ENCODE assay signal across 1 cellular context in the genomic region with DNA sequence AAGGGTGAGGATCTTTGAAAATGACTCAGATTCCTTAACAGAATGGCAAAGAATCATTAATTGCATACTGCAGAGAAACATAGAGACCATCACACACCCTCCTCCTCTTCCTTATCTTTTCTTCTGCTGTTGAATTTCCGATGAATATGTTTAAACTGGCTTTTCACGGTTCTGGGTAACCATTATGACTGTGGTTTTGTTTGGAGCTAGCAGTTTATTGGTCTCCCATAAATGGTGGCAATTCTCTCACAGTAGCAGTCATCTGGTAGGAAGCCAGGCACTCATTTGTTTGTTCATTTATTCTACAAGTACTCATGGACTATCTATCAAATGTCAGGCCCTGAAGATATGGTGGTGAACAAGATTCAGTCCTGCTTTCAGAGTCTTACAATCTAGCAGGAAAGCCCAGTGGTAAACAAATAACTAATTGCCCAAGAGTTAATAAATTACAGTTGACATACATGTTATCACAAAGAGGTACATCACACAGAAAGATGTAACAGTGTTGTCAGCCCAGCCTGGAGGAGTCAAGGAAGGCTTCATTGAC.
TF ChIP-seq lines count a peak whose summit lies in the region.

No MANE protein-coding gene starts in this region.

TF ChIP-seq in HEK293, 187 proteins besides CTCF, POLR2A, EP300 and RAD21 (continued from another document):
- TF ChIP-seq, protein P1, sequence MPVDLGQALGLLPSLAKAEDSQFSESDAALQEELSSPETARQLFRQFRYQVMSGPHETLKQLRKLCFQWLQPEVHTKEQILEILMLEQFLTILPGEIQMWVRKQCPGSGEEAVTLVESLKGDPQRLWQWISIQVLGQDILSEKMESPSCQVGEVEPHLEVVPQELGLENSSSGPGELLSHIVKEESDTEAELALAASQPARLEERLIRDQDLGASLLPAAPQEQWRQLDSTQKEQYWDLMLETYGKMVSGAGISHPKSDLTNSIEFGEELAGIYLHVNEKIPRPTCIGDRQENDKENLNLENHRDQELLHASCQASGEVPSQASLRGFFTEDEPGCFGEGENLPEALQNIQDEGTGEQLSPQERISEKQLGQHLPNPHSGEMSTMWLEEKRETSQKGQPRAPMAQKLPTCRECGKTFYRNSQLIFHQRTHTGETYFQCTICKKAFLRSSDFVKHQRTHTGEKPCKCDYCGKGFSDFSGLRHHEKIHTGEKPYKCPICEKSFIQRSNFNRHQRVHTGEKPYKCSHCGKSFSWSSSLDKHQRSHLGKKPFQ (tag by site-specific recombination; IDR thresholded peaks at IDR 0.05), result no peak
- TF ChIP-seq, protein P2, sequence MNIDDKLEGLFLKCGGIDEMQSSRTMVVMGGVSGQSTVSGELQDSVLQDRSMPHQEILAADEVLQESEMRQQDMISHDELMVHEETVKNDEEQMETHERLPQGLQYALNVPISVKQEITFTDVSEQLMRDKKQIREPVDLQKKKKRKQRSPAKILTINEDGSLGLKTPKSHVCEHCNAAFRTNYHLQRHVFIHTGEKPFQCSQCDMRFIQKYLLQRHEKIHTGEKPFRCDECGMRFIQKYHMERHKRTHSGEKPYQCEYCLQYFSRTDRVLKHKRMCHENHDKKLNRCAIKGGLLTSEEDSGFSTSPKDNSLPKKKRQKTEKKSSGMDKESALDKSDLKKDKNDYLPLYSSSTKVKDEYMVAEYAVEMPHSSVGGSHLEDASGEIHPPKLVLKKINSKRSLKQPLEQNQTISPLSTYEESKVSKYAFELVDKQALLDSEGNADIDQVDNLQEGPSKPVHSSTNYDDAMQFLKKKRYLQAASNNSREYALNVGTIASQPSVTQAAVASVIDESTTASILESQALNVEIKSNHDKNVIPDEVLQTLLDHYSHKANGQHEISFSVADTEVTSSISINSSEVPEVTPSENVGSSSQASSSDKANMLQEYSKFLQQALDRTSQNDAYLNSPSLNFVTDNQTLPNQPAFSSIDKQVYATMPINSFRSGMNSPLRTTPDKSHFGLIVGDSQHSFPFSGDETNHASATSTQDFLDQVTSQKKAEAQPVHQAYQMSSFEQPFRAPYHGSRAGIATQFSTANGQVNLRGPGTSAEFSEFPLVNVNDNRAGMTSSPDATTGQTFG (tag by site-specific recombination; IDR thresholded peaks at IDR 0.05; ENCODE audit: borderline replicate concordance), result no peak
- TF ChIP-seq, protein P3, sequence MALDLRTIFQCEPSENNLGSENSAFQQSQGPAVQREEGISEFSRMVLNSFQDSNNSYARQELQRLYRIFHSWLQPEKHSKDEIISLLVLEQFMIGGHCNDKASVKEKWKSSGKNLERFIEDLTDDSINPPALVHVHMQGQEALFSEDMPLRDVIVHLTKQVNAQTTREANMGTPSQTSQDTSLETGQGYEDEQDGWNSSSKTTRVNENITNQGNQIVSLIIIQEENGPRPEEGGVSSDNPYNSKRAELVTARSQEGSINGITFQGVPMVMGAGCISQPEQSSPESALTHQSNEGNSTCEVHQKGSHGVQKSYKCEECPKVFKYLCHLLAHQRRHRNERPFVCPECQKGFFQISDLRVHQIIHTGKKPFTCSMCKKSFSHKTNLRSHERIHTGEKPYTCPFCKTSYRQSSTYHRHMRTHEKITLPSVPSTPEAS (tag by site-specific recombination; IDR thresholded peaks at IDR 0.05), result no peak
- TF ChIP-seq OSR2 (tag by site-specific recombination; IDR thresholded peaks at IDR 0.05), result peak; percentile 87
- TF ChIP-seq ZNF174 (tag by site-specific recombination; IDR thresholded peaks at IDR 0.05), result no peak
- TF ChIP-seq, protein P4, sequence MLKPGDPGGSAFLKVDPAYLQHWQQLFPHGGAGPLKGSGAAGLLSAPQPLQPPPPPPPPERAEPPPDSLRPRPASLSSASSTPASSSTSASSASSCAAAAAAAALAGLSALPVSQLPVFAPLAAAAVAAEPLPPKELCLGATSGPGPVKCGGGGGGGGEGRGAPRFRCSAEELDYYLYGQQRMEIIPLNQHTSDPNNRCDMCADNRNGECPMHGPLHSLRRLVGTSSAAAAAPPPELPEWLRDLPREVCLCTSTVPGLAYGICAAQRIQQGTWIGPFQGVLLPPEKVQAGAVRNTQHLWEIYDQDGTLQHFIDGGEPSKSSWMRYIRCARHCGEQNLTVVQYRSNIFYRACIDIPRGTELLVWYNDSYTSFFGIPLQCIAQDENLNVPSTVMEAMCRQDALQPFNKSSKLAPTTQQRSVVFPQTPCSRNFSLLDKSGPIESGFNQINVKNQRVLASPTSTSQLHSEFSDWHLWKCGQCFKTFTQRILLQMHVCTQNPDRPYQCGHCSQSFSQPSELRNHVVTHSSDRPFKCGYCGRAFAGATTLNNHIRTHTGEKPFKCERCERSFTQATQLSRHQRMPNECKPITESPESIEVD (tag by site-specific recombination; IDR thresholded peaks at IDR 0.05), result peak; percentile 73
- TF ChIP-seq FEZF1 (tag by site-specific recombination; IDR thresholded peaks at IDR 0.05), result peak; percentile 97
- TF ChIP-seq YY1 (tag by site-specific recombination; IDR thresholded peaks at IDR 0.05), result no peak; the same call in 1 of the 2 replicates
- TF ChIP-seq ZNF843 (tag by site-specific recombination; IDR thresholded peaks at IDR 0.05), result 0 out of 2 replicates have a peak, but pooled peaks have one; percentile 30
TF ChIP-seq in HEK293: peak in this region for 5.
